Comparison of ENCODE assay signal across 8 cellular contexts in the genomic region with DNA sequence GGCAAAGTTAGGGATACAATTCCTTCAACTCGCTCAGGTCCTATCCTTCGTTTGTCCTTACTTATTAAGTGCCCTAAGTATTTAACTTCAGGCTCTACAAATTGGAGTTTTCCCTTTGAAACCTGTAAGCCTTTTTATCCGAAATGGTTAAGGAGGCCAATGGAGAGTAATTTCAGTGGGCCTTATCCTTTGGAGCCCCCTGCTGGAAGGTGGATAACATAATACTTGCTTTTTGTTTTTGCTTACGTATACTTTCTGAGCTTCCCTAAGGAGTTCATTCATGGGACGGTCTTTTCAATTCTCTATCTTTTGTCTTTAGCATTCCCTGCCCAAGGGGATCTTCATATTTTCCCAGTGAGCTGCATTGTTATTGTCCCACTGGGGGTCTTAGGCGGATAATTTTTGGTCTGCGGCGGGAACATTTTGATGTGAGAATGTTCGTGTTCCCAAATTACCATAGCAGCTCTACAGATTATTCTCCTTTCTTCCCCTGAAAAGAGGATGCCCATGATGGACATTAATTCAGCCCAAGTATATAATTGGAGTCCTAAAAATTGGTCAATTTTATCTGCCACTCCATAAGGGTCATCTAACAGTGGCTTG. TPM values are rescaled to one million over a fixed set of nuclear protein-coding genes. Genes with fewer than 3 reads are reported as not detected.
A peak's percentile ranks its signal among the peaks of the same experiment; 100 is the strongest.
DNase-seq lines count a peak whose midpoint lies in the region; ATAC-seq and TF ChIP-seq lines count a peak whose summit lies in the region.

No MANE protein-coding gene starts in this region.

- peaks cover 6 to 11% of the 10 kb centered on the region in 2 donors for H3K36me3 Mint-ChIP-seq in CD4-positive, alpha-beta memory T cell

- H3K9me3 ChIP-seq in CD4-positive, alpha-beta memory T cell (ENCODE audit: control insufficient read depth in 1 of 2, low read length in 2 of 2), result peaks cover 10 to 16% of the 10 kb centered on the region in 2 donors
- no peaks in the 10 kb centered on the region for H3K9me3 ChIP-seq in testis

- H3K9me3 Mint-ChIP-seq in CD4-positive, alpha-beta memory T cell, result peaks cover 2 to 48% (median 38%) of the 10 kb centered on the region in 8 donors

- intact Hi-C loops in CD4-positive, alpha-beta memory T cell (cut with micrococcal nuclease), result loop anchor here (1.0 to 5.0 kb wide), 3 partner anchors 34 to 420 kb away; a partner anchor contains a TSS
- intact Hi-C loops in testis (cut with DNase I; ENCODE audit: low total_unique reads), result no loop called here

- H3K4me1 ChIP-seq in CD4-positive, alpha-beta memory T cell (ENCODE audit: insufficient read depth, low read length), result no peaks in the 10 kb centered on the region
- H3K4me1 ChIP-seq in testis, result no peaks in the 10 kb centered on the region

- H3K27ac ChIP-seq in CD4-positive, alpha-beta memory T cell (ENCODE audit: low read depth, low read length), result no peak overlapping the region
- no peak overlapping the region for H3K27ac ChIP-seq in testis

- H3K4me3 ChIP-seq in CD4-positive, alpha-beta memory T cell (ENCODE audit: low read length in 2 of 2), result no peak overlapping the region
- H3K4me3 ChIP-seq in cardiac fibroblast (replicated peaks in 1 of 2; ENCODE audit: low read depth in 2 of 2, low read length in 2 of 2), result no peak overlapping the region
- no peak overlapping the region for H3K4me3 ChIP-seq in testis

- TF ChIP-seq POLR2A in testis (IDR thresholded peaks at IDR 0.05), result no peak

- no peaks in the 10 kb centered on the region for H3K27me3 ChIP-seq in CD4-positive, alpha-beta memory T cell (ENCODE audit: insufficient read depth, low read length)
- H3K27me3 ChIP-seq in testis, result no peaks in the 10 kb centered on the region

- TF ChIP-seq CTCF in cardiac fibroblast (IDR thresholded peaks at IDR 0.05; ENCODE audit: low read depth, low read length) (peak; percentile 69), testis (IDR thresholded peaks at IDR 0.05) (peak; percentile 41 to 68 (median 43))

- no peaks in the 10 kb centered on the region for H3K36me3 ChIP-seq in CD4-positive, alpha-beta memory T cell (ENCODE audit: insufficient read depth, low read length)
- H3K36me3 ChIP-seq in testis (ENCODE audit: low read depth, missing control alignments), result no peaks in the 10 kb centered on the region

- no peak for ATAC-seq in GM19395 (IDR thresholded peaks at IDR 0.05; ENCODE audit: unreplicated experiment)

- POLR2A ChIA-PET in CD4-positive, alpha-beta memory T cell (lab: Charles Lee; ENCODE audit: partially characterized antibody), result interaction anchor here (2.0 kb wide), 1 partner anchor 41 kb away, joined by 16 read pairs; a partner anchor contains a TSS

- peaks cover 2 to 9% (median 4%) of the 10 kb centered on the region in 4 donors for H3K4me1 Mint-ChIP-seq in CD4-positive, alpha-beta memory T cell

- H3K27me3 Mint-ChIP-seq in CD4-positive, alpha-beta memory T cell, result no peaks in the 10 kb centered on the region

- DNase-seq in CD4-positive, alpha-beta memory T cell, result peak in 4 of 5 donors; percentile 41 to 49 (median 46)
- DNase-seq in H4 (ENCODE audit: low spot score), result peak; percentile 15
- DNase-seq in OCI-M1 (lab: John Stamatoyannopoulos, UW), result peak; percentile 55
- DNase-seq in cardiac fibroblast (ENCODE audit: low read depth in 2 of 2), result peak; percentile 70 to 72
- peak; percentile 61 for DNase-seq in kidney tubule cell (ENCODE audit: low spot score)
- peak; percentile 19 for DNase-seq in testis
- DNase-seq in 8988T, result no peak

- no peak overlapping the region for H3K4me3 Mint-ChIP-seq in CD4-positive, alpha-beta memory T cell

- CTCF ChIA-PET in CD4-positive, alpha-beta memory T cell (lab: Charles Lee; ENCODE audit: partially characterized antibody), result interaction anchor here (0.9 to 5.3 kb wide), 29 partner anchors 8 to 239 kb away, joined by 3 to 29 read pairs (median 4); a partner anchor contains a TSS

- H3K27ac Mint-ChIP-seq in CD4-positive, alpha-beta memory T cell, result no peak overlapping the region

- WGBS in testis, 2 donors, result 70 to 72% methylated on average over 9 of the region's 9 CpGs

RNA-seq across cellular contexts. Expression of a gene that starts 34.4 kb away (rescaled TPM):
- 10 to 100 TPM; 59.4 to 66.3 TPM for total RNA-seq in CD4-positive, alpha-beta memory T cell
- 10 to 100 TPM; 15.3 to 27.6 TPM for polyA plus RNA-seq in CD4-positive, alpha-beta memory T cell
- total RNA-seq in H4 (2014; rRNA removed; shearing (Covaris generic)), result 18.9 and 24.3 TPM in 2 replicates
- total RNA-seq in testis, result 10 to 100 TPM; 59.0 to 85.0 TPM
- 80.0 TPM for polyA plus RNA-seq in testis (ENCODE audit: insufficient read depth, low read depth, low replicate concordance)

RNA-seq across cellular contexts. Expression of a gene that starts 41.3 kb away (rescaled TPM):
- 10 to 100 TPM; 38.2 to 40.3 TPM for total RNA-seq in CD4-positive, alpha-beta memory T cell
- polyA plus RNA-seq in CD4-positive, alpha-beta memory T cell, result 10 to 100 TPM; 62.8 to 82.7 TPM
- total RNA-seq in H4 (2014; rRNA removed; shearing (Covaris generic)), result 0.25 and 0.29 TPM in 2 replicates
- total RNA-seq in testis, result 1 to 10 TPM; 1.9 to 2.0 TPM
- 9.1 TPM for polyA plus RNA-seq in testis (ENCODE audit: insufficient read depth, low read depth, low replicate concordance)

Comparison
In these comparisons a context has a peak if more than half of its experiments do, and no peak if none do; other contexts are left out.
1. RNA of a gene that starts 41.3 kb away (total RNA-seq): 38.2 to 40.3 TPM in CD4-positive, alpha-beta memory T cell; 1.9 to 2.0 TPM in testis and 0.25 to 0.29 TPM in H4; every median in the first group is over 10 times any median in the second.